In the genomic region with DNA sequence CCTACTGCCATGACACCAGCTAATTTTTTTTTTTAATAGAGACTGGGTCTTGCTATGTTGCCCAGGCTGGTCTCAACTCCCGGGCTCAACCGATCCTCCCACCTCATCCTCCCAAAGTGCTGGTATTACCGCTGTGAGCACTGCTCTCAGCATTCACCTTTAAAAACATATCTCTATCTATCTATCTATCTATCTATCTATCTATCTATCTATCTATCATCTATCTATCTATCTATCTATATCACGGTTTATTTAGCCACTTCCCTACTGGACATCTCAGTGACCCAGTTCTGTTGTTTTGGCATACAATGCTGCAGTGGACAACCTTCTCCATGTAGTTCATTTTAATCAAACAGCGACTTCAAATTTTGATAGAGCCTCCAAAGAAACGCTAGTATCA, we compare ENCODE assay signal across 26 cellular contexts. TPM values are rescaled to one million over a fixed set of nuclear protein-coding genes. Genes with fewer than 3 reads are reported as not detected.
DNase-seq lines count a peak whose midpoint lies in the region; ATAC-seq, FAIRE-seq and TF ChIP-seq lines count a peak whose summit lies in the region.
"Had no signal": no experiment of that assay in that cellular context is flagged by ENCODE, and none has a peak within 500 bp of the region (broad histone marks: within the 10 kb centered on the region; RNA-seq: fewer than 3 reads in every experiment).

No MANE protein-coding gene starts in this region.

- DNase-seq in A673 (ENCODE audit: low spot score) (no peak), GM23338 (ENCODE audit: low spot score) (no peak), astrocyte (ENCODE audit: low read depth) (no peak), nephron progenitor cell (no peak), GOT3 (lab: John Stamatoyannopoulos, UW) (no peak), breast epithelium (ENCODE audit: low spot score in 2 of 2) (no peak), NCI-H2227 treated with DMSO at 0.1 percent for 48 hours (lab: John Stamatoyannopoulos, UW) (no peak), NCI-H446 (lab: John Stamatoyannopoulos, UW) (no peak)
- DNase-seq: activated CD4-positive, alpha-beta T cell treated with anti-CD3 and anti-CD28 coated beads, Interleukin-2, amount 10 ng/mL, durations not matched to agents 24 days and 14 days; activated naive CD8-positive, alpha-beta T cell treated with anti-CD3 and anti-CD28 coated beads, Interleukin-2, amount 50 U/mL, for 24 hours; activated T-cell treated with anti-CD3 and anti-CD28 coated beads, Interleukin-2, amount 50 U/mL, for 24 hours; CD4-positive, alpha-beta memory T cell; effector memory CD8-positive, alpha-beta T cell; left ventricle myocardium superior; MV-4-11; NCI-H1436 treated with DMSO at 0.1 percent for 48 hours; NCI-H2081 treated with DMSO at 0.1 percent for 48 hours; NCI-H226; occipital lobe; stimulated activated naive CD4-positive, alpha-beta T cell; upper lobe of right lung had no signal

- H3K9me2 ChIP-seq in GM23338 (ENCODE audit: insufficient read depth) = no peaks in the 10 kb centered on the region

- POLR2A ChIA-PET in A673 (lab: Charles Lee; ENCODE audit: low non-redundant PET) = interaction anchor here (0.6 kb wide), 1 partner anchor 11 kb away, joined by 20 read pairs; no protein-coding TSS in a partner anchor

- CTCF ChIA-PET in A673 (lab: Charles Lee) = no interaction called here

- peak overlapping the region; percentile 56 for H3K27ac ChIP-seq in A673 (ENCODE audit: low read depth, low read length, poor library complexity, severe bottlenecking)
- no peak overlapping the region for H3K27ac ChIP-seq in GM23338 (ENCODE audit: low read depth)
- H3K27ac ChIP-seq in astrocyte (ENCODE audit: low read depth, low read length) = no peak overlapping the region
- no peak overlapping the region for H3K27ac ChIP-seq in breast epithelium

- H3K27me3 Mint-ChIP-seq in GM23338 (ENCODE audit: insufficient read depth, low read depth, poor library complexity) (peaks cover 10% of the 10 kb centered on the region), astrocyte (ENCODE audit: low read depth, unreplicated experiment) (no peaks in the 10 kb centered on the region), nephron progenitor cell (ENCODE audit: low read depth, poor library complexity) (no peaks in the 10 kb centered on the region)
- H3K27me3 Mint-ChIP-seq: activated CD4-positive, alpha-beta T cell treated with anti-CD3 and anti-CD28 coated beads, Interleukin-2, amount 10 ng/mL, durations not matched to agents 24 days and 14 days; activated naive CD8-positive, alpha-beta T cell treated with anti-CD3 and anti-CD28 coated beads, Interleukin-2, amount 50 U/mL, for 24 hours; activated T-cell treated with anti-CD3 and anti-CD28 coated beads, Interleukin-2, amount 50 U/mL, for 24 hours; CD4-positive, alpha-beta memory T cell; central memory CD8-positive, alpha-beta T cell; effector memory CD8-positive, alpha-beta T cell had no signal

- BruUV-seq in A673 (replicated peaks; lab: Mats Ljungman, UMichigan) = no TSS peak

- H3K4me1 ChIP-seq in A673 (ENCODE audit: insufficient read depth, low read length, poor library complexity, severe bottlenecking) (peaks cover 19% of the 10 kb centered on the region), GM23338 (ENCODE audit: insufficient read depth) (peaks cover 10% of the 10 kb centered on the region), astrocyte (ENCODE audit: insufficient read depth, low read length) (peaks cover 17% of the 10 kb centered on the region), breast epithelium (peaks cover 0 to 8% of the 10 kb centered on the region in 2 donors)

- H3K4me3 ChIP-seq in A673 (ENCODE audit: low read depth, low read length, poor library complexity, severe bottlenecking) (no peak overlapping the region), GM23338 (peak overlapping the region; percentile 98; the same call in 1 of the 2 replicates), astrocyte (ENCODE audit: insufficient read depth, low read depth, low read length) (no peak overlapping the region), breast epithelium (no peak overlapping the region)

- TF ChIP-seq CTCF in A673 (conservative IDR thresholded peaks at IDR 0.05; ENCODE audit: low read depth, low read length) (no peak), GM23338 (conservative IDR thresholded peaks at IDR 0.05; ENCODE audit: low read depth in 2 of 2) (no peak), astrocyte (IDR thresholded peaks at IDR 0.05; ENCODE audit: insufficient read depth, low read depth, low read length) (no peak), nephron progenitor cell (IDR thresholded peaks at IDR 0.05) (no peak), breast epithelium (IDR thresholded peaks at IDR 0.05) (no peak)

- H3K4me2 ChIP-seq in GM23338 = peak overlapping the region; percentile 99
- H3K4me2 ChIP-seq in astrocyte (ENCODE audit: low read length) = no peak overlapping the region

- H3K4me3 Mint-ChIP-seq in GM23338 = 0 out of 3 replicates have a peak overlapping the region, but pooled peaks have one; percentile 98
- no peak overlapping the region for H3K4me3 Mint-ChIP-seq in astrocyte (ENCODE audit: unreplicated experiment)
- H3K4me3 Mint-ChIP-seq in nephron progenitor cell = no peak overlapping the region

- intact Hi-C loops in A673 (cut with micrococcal nuclease; ENCODE audit: unreplicated experiment) = no loop called here
- intact Hi-C loops in breast epithelium (cut with DNase I; ENCODE audit: low total_unique reads) = no loop called here

- H2AFZ ChIP-seq in GM23338 = peak overlapping the region; percentile 100
- no peak overlapping the region for H2AFZ ChIP-seq in astrocyte (ENCODE audit: low read depth, low read length)

- H3K9me3 ChIP-seq in A673 (ENCODE audit: low read depth, low read length, poor library complexity, severe bottlenecking) (no peaks in the 10 kb centered on the region), astrocyte (ENCODE audit: insufficient read depth, low read depth, low read length) (no peaks in the 10 kb centered on the region), breast epithelium (no peaks in the 10 kb centered on the region)
- H3K9me3 ChIP-seq: upper lobe of right lung had no signal

- peaks cover 6% of the 10 kb centered on the region for H3F3A ChIP-seq in GM23338 (replicated peaks; ENCODE audit: low read depth)

- H3K4me1 Mint-ChIP-seq in GM23338 = peaks cover 13% of the 10 kb centered on the region; the same call in 2 of the 3 replicates
- peaks cover 7% of the 10 kb centered on the region for H3K4me1 Mint-ChIP-seq in astrocyte (ENCODE audit: low read depth, unreplicated experiment)
- peaks cover 26% of the 10 kb centered on the region for H3K4me1 Mint-ChIP-seq in nephron progenitor cell

- peaks cover 35% of the 10 kb centered on the region for H3K79me2 ChIP-seq in GM23338 (replicated peaks; ENCODE audit: insufficient read depth)
- H3K79me2 ChIP-seq in astrocyte (ENCODE audit: insufficient read depth, low read length) = peaks cover 36% of the 10 kb centered on the region

- ATAC-seq in GM23338 = no peak
- ATAC-seq: effector memory CD8-positive, alpha-beta T cell had no signal

- H3K9me3 Mint-ChIP-seq in GM23338 = no peaks in the 10 kb centered on the region; the same call in 2 of the 3 replicates
- H3K9me3 Mint-ChIP-seq in astrocyte (ENCODE audit: unreplicated experiment) = no peaks in the 10 kb centered on the region
- H3K9me3 Mint-ChIP-seq in nephron progenitor cell = no peaks in the 10 kb centered on the region
- H3K9me3 Mint-ChIP-seq: activated CD4-positive, alpha-beta T cell treated with anti-CD3 and anti-CD28 coated beads, Interleukin-2, amount 10 ng/mL, durations not matched to agents 24 days and 14 days; activated naive CD8-positive, alpha-beta T cell treated with anti-CD3 and anti-CD28 coated beads, Interleukin-2, amount 50 U/mL, for 24 hours; activated T-cell treated with anti-CD3 and anti-CD28 coated beads, Interleukin-2, amount 50 U/mL, for 24 hours; central memory CD8-positive, alpha-beta T cell; effector memory CD8-positive, alpha-beta T cell; WTC11 had no signal

- no peaks in the 10 kb centered on the region for H3K27me3 ChIP-seq in A673 (replicated peaks; ENCODE audit: insufficient read depth, low read depth, low read length, poor library complexity)
- H3K27me3 ChIP-seq in GM23338 (ENCODE audit: insufficient read depth) = peaks cover 10% of the 10 kb centered on the region; the same call in 1 of the 2 replicates
- no peaks in the 10 kb centered on the region for H3K27me3 ChIP-seq in astrocyte (ENCODE audit: insufficient read depth, low read length)
- H3K27me3 ChIP-seq in breast epithelium = no peaks in the 10 kb centered on the region
- H3K27me3 ChIP-seq: upper lobe of right lung had no signal

- H4K20me1 ChIP-seq in GM23338 (replicated peaks; ENCODE audit: insufficient read depth) = peaks cover 21% of the 10 kb centered on the region
- peaks cover 19% of the 10 kb centered on the region for H4K20me1 ChIP-seq in astrocyte (ENCODE audit: insufficient read depth, low read length)

- H3K27ac Mint-ChIP-seq in GM23338 (no peak overlapping the region), astrocyte (ENCODE audit: unreplicated experiment) (peak overlapping the region; percentile 47), nephron progenitor cell (peak overlapping the region; percentile 57)
- H3K27ac Mint-ChIP-seq: WTC11 had no signal

- FAIRE-seq in astrocyte (lab: Jason Lieb, UNC) = no peak
- FAIRE-seq: A204.1, H54, kidney had no signal

- H3K36me3 Mint-ChIP-seq in GM23338 (ENCODE audit: low read depth) (no peaks in the 10 kb centered on the region; the same call in 2 of the 3 replicates), astrocyte (ENCODE audit: low read depth, unreplicated experiment) (peaks cover 6% of the 10 kb centered on the region), nephron progenitor cell (ENCODE audit: low read depth) (peaks cover 13% of the 10 kb centered on the region)
- H3K36me3 Mint-ChIP-seq: WTC11 had no signal

- H3K36me3 ChIP-seq in A673 (ENCODE audit: insufficient read depth, low read length, poor library complexity, severe bottlenecking) = peaks cover 4% of the 10 kb centered on the region
- H3K36me3 ChIP-seq in GM23338 (ENCODE audit: insufficient read depth) = no peaks in the 10 kb centered on the region
- H3K36me3 ChIP-seq in astrocyte (ENCODE audit: insufficient read depth, low read length) = no peaks in the 10 kb centered on the region
- H3K36me3 ChIP-seq in breast epithelium = no peaks in the 10 kb centered on the region
- H3K36me3 ChIP-seq: upper lobe of right lung had no signal

- TF ChIP-seq POLR2A in breast epithelium (IDR thresholded peaks at IDR 0.05) = no peak

- H3K9ac ChIP-seq in astrocyte (ENCODE audit: low read length) = no peak overlapping the region

RNA-seq across cellular contexts. Expression of a gene that starts 1.3 kb away (rescaled TPM):
- total RNA-seq in A673 (2021) (23.2 and 23.5 TPM in 2 replicates), astrocyte (16.1 and 17.1 TPM in 2 replicates), breast epithelium (10 to 100 TPM; 17.8 to 31.8 (median 27.1) TPM)
- 26.6 and 35.9 TPM in 2 replicates for total RNA-seq in GM23338 (2014; rRNA removed; shearing (Covaris generic))
- 14.2 and 14.7 TPM in 2 replicates for polyA plus RNA-seq in GM23338 (2016; fragmentation: Nextera tagmentation; extraction: Ambion mirVana)

RNA-seq across cellular contexts. Expression of a gene that starts 42.3 kb away (rescaled TPM):
- 11.5 and 13.8 TPM in 2 replicates for total RNA-seq in A673 (2021)
- total RNA-seq in GM23338 (2014; rRNA removed; shearing (Covaris generic)) = 6.8 and 7.0 TPM in 2 replicates
- polyA plus RNA-seq in GM23338 (2016; fragmentation: Nextera tagmentation; extraction: Ambion mirVana) = 0.99 and 1.5 TPM in 2 replicates
- 7.6 and 9.4 TPM in 2 replicates for total RNA-seq in astrocyte
- 10 to 100 TPM in 2 of 3 donors, 1 to 10 TPM in 1; 7.8 to 13.3 (median 11.1) TPM for total RNA-seq in breast epithelium

RNA-seq across cellular contexts. Expression of a gene that starts 51.2 kb away (rescaled TPM):
- total RNA-seq in A673 (2021) (7.7 and 10.8 TPM in 2 replicates), astrocyte (10.1 and 11.0 TPM in 2 replicates), breast epithelium (10 to 100 TPM; 35.1 to 42.6 (median 36.4) TPM)
- 0.42 TPM in 1 of 2 replicates, not detected in the other for total RNA-seq in GM23338 (2014; rRNA removed; shearing (Covaris generic))
- polyA plus RNA-seq in GM23338 (2016; fragmentation: Nextera tagmentation; extraction: Ambion mirVana) = 0.50 and 0.55 TPM in 2 replicates

RNA-seq across cellular contexts. Expression of a gene that starts 51.3 kb away (rescaled TPM):
- 8.3 and 13.8 TPM in 2 replicates for total RNA-seq in A673 (2021)
- not detected in 2 replicates for total RNA-seq in GM23338 (2014; rRNA removed; shearing (Covaris generic))
- polyA plus RNA-seq in GM23338 (2016; fragmentation: Nextera tagmentation; extraction: Ambion mirVana) = 0.26 TPM in 1 of 2 replicates, not detected in the other
- 5.6 and 6.8 TPM in 2 replicates for total RNA-seq in astrocyte
- 10 to 100 TPM; 19.5 to 60.0 (median 40.1) TPM for total RNA-seq in breast epithelium

RNA-seq across cellular contexts. Expression of a gene that starts 56.1 kb away (rescaled TPM):
- total RNA-seq in A673 (2021) (13.9 and 20.2 TPM in 2 replicates), astrocyte (4.4 and 4.5 TPM in 2 replicates), breast epithelium (100 to 1,000 TPM in 1 of 3 donors, 10 to 100 TPM in 2; 46.9 to 113 (median 62.5) TPM)
- total RNA-seq in GM23338 (2014; rRNA removed; shearing (Covaris generic)) = 1.3 TPM in 1 of 2 replicates, not detected in the other
- polyA plus RNA-seq in GM23338 (2016; fragmentation: Nextera tagmentation; extraction: Ambion mirVana) = 0.19 TPM in 1 of 2 replicates, not detected in the other
